8 cellular contexts compared by ENCODE assay signal in the genomic region with DNA sequence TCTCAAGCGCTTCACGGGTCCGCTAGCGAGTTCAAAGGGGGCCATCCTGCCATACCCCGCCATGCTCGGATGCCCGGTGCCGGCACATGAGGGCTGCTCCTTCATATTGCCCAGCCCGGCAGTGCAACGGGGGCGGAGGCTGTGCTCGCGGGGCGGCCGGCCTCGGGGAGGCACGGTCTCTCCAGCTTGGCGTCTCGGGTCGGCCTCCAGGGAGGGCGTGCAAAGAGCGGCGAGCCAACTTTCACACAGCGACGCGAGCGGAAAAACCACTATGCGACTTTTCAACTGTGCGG.
A peak's percentile ranks its signal among the peaks of the same experiment; 100 is the strongest.
DNase-seq lines count a peak whose midpoint lies in the region; TF ChIP-seq lines count a peak whose summit lies in the region.

No MANE protein-coding gene starts in this region.

- H3K4me3 ChIP-seq in dorsolateral prefrontal cortex (peak overlapping the region; percentile 32 to 88 (median 70)), mucosa of rectum (ENCODE audit: low read length in 2 of 2) (peak overlapping the region; percentile 67 to 75)

- H3K4me1 ChIP-seq in mucosa of rectum (ENCODE audit: control insufficient read depth in 2 of 2, insufficient read depth in 2 of 2, low read length in 2 of 2), result peaks cover 4 to 15% of the 10 kb centered on the region in 2 donors

- peaks cover 2% of the 10 kb centered on the region for H3K27me3 Mint-ChIP-seq in IgD-negative memory B cell

- DNase-seq in NCI-H2227 (lab: John Stamatoyannopoulos, UW; ENCODE audit: unreplicated experiment) (peak; percentile 23), NCI-H2227 treated with DMSO at 0.1 percent for 48 hours (lab: John Stamatoyannopoulos, UW) (no peak), dorsolateral prefrontal cortex (no peak), NCI-H526 (lab: John Stamatoyannopoulos, UW) (no peak), HuH-7 (ENCODE audit: low spot score) (no peak), NK-92 (lab: John Stamatoyannopoulos, UW; ENCODE audit: unreplicated experiment) (no peak)

- H3K9ac ChIP-seq in mucosa of rectum (ENCODE audit: low read depth in 1 of 2, low read length in 2 of 2), result peak overlapping the region; percentile 5 to 64

- H3K27ac Mint-ChIP-seq in IgD-negative memory B cell, result peak overlapping the region in 2 of 3 donors; percentile 45 to 64

- peaks cover 12 to 30% (median 16%) of the 10 kb centered on the region in 3 donors for H3K4me1 Mint-ChIP-seq in IgD-negative memory B cell

- H3K36me3 Mint-ChIP-seq in IgD-negative memory B cell, result peaks cover 5% of the 10 kb centered on the region

- H3K27me3 ChIP-seq in dorsolateral prefrontal cortex, result peaks cover 0 to 8% (median 0%) of the 10 kb centered on the region in 45 donors
- no peaks in the 10 kb centered on the region for H3K27me3 ChIP-seq in mucosa of rectum (ENCODE audit: control insufficient read depth in 2 of 2, insufficient read depth in 2 of 2, low read length in 2 of 2)

- H3K27ac ChIP-seq in dorsolateral prefrontal cortex, result peak overlapping the region in 29 of 59 donors; percentile 6 to 76 (median 52)
- peak overlapping the region; percentile 54 to 81 for H3K27ac ChIP-seq in mucosa of rectum (ENCODE audit: low read depth in 2 of 2, low read length in 2 of 2)

- no peak for TF ChIP-seq CTCF in dorsolateral prefrontal cortex (IDR thresholded peaks at IDR 0.05 in 54 of 56, conservative IDR thresholded peaks at IDR 0.05 in 2 of 56; ENCODE audit: low read depth in 1 of 56, partially characterized antibody in 56 of 56)

- no peaks in the 10 kb centered on the region for H3K9me3 Mint-ChIP-seq in IgD-negative memory B cell

- H3K4me3 Mint-ChIP-seq in IgD-negative memory B cell, result peak overlapping the region; percentile 33 to 97 (median 93)

- no peaks in the 10 kb centered on the region for H3K9me3 ChIP-seq in mucosa of rectum (ENCODE audit: control insufficient read depth in 2 of 2, low read length in 2 of 2)

- intact Hi-C loops in dorsolateral prefrontal cortex (cut with DNase I), result no loop called here

- no peaks in the 10 kb centered on the region for H3K36me3 ChIP-seq in mucosa of rectum (ENCODE audit: control insufficient read depth in 2 of 2, insufficient read depth in 2 of 2, low read length in 2 of 2)
